Comparison of ENCODE assay signal across 8 cellular contexts in genomic region chr6:6494677-6495076, GRCh38.
DNase-seq lines count a peak whose midpoint lies in the region; ATAC-seq and TF ChIP-seq lines count a peak whose summit lies in the region.

No MANE protein-coding gene starts in this region.

- H3K27me3 Mint-ChIP-seq in WTC11 (ENCODE audit: low read depth), result no peaks in the 10 kb centered on the region; the same call in none of the 2 replicates

- POLR2A ChIA-PET in WTC11 (lab: Charles Lee), result interaction anchor here (0.6 to 1.4 kb wide), 2 partner anchors 52 to 175 kb away, joined by 3 to 4 read pairs; no protein-coding TSS in a partner anchor

- H3K9me3 Mint-ChIP-seq in WTC11, result peaks cover 5% of the 10 kb centered on the region; the same call in 1 of the 2 replicates

- TF ChIP-seq CTCF in GM12874 (IDR thresholded peaks at IDR 0.05; ENCODE audit: insufficient read depth, low read depth, low read length) (peak; percentile 76), LNCAP (IDR thresholded peaks at IDR 0.05) (peak; percentile 60), WTC11 (IDR thresholded peaks at IDR 0.05) (peak; percentile 65)

- ATAC-seq in WTC11 (peak; percentile 99), HG02642 (IDR thresholded peaks at IDR 0.05; ENCODE audit: poor library complexity, unreplicated experiment) (no peak)

- H3K4me3 Mint-ChIP-seq in WTC11, result no peak overlapping the region

- H3K27ac Mint-ChIP-seq in WTC11, result no peak overlapping the region

- CTCF ChIA-PET in WTC11 (lab: Charles Lee), result interaction anchor here (0.5 to 2.1 kb wide), 23 partner anchors 9 to 1072 kb away, joined by 3 to 25 read pairs (median 4); partner anchors contain the start of gene F13A1

- peak; percentile 29 for DNase-seq in AG08395 (ENCODE audit: low spot score)
- DNase-seq in WTC11 (ENCODE audit: low spot score), result peak; percentile 85
- DNase-seq in iPS-NIHi7 (ENCODE audit: extremely low spot score), result peak; percentile 86
- no peak for DNase-seq in stimulated activated naive CD4-positive, alpha-beta T cell (lab: John Stamatoyannopoulos, UW)
- no peak for DNase-seq in HCEC 1CT

- no peaks in the 10 kb centered on the region for H3K4me1 Mint-ChIP-seq in WTC11

- no peaks in the 10 kb centered on the region for H3K36me3 Mint-ChIP-seq in WTC11

TF ChIP-seq in WTC11, 78 proteins besides CTCF, POLR2A, EP300 and RAD21:
- no peak for TF ChIP-seq ZNF425 (CRISPR knock-in tag; conservative IDR thresholded peaks at IDR 0.05)
- TF ChIP-seq ESRRA (CRISPR knock-in tag; IDR thresholded peaks at IDR 0.05; ENCODE audit: borderline replicate concordance), result no peak
- TF ChIP-seq GTF2I (CRISPR knock-in tag; conservative IDR thresholded peaks at IDR 0.05), result peak; percentile 55; the same call in 1 of the 2 replicates
- 0 out of 2 replicates have a peak, but pooled peaks have one; percentile 23 for TF ChIP-seq SMAD3 (CRISPR knock-in tag; IDR thresholded peaks at IDR 0.05; ENCODE audit: borderline replicate concordance)
- no peak for TF ChIP-seq PRRX2 (CRISPR knock-in tag; IDR thresholded peaks at IDR 0.05)

Comparison
In these comparisons a context has a peak if more than half of its experiments do, and no peak if none do; other contexts are left out.
1. DNase-seq: peak in AG08395 (single experiment), WTC11 (single experiment) and iPS-NIHi7 (single experiment); none in stimulated activated naive CD4-positive, alpha-beta T cell (0 of 6) and HCEC 1CT (single experiment).
2. Peak in every context shown above with its lines, with median percentiles within 50 percentile points of each other: CTCF ChIP-seq.